8 cellular contexts compared by ENCODE assay signal in the genomic region with DNA sequence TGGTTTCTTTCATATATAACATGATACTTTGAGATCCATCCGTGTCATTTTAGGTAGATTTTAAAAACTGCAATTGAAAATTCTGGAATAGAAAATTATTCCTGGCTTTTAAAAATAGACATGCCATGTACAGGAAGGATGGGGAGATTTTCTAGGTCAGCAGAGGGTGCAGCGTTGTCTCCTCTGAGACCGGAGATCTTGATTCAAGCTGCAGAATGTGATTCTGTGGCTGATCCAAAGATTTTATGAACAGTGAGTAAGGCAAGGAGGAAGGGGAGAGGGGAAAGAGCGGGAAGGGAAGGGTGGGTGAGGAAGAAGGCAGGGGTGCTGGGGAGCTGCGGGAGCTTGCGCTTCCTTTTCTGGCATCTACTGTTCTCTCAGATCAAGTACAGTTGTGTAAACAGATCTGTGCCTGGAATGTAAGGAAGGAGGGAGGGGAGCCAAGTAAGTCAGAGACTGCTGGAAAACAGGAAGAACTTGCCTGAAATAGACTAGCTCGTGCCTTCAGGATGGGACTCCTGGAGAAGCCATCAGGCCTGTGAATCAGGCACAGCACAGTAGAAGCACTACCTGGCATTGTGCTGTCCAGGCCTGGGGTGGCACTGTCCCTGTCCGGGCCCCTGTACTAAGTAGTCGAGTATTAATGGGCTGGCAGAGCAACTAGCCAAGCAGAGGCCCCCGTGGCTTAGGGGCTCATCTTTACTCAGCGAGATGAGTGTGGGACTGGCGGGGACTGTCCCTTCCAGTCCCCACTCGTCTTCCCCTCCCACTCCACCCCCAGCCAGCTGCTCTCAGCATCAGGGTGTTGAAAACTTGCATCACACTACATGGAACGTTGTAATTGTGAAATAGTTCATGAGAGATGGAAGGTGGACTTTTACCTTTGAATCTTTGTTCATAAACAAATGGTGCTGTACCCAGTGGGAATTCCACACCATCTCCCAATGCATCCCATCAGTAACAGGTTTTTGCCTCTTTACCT.
A peak's percentile ranks its signal among the peaks of the same experiment; 100 is the strongest.
DNase-seq lines count a peak whose midpoint lies in the region; ATAC-seq and TF ChIP-seq lines count a peak whose summit lies in the region.

No MANE protein-coding gene starts in this region.

- no peak overlapping the region for H3K56ac ChIP-seq in IMR-90 (ENCODE audit: extremely low read depth, insufficient read depth, low read length)

- peak overlapping the region; percentile 64 to 84; a peak in 3 of 4 replicates for H4K8ac ChIP-seq in IMR-90 (ENCODE audit: low read depth in 2 of 2, low read length in 2 of 2)

- H3K4ac ChIP-seq in IMR-90 (ENCODE audit: low read depth, low read length), result peak overlapping the region; percentile 32

- TF ChIP-seq RAD21 in IMR-90 (IDR thresholded peaks at IDR 0.05; ENCODE audit: low read length), result no peak

- TF ChIP-seq CTCF in IMR-90 (conservative IDR thresholded peaks at IDR 0.05; ENCODE audit: low read depth, low read length) (no peak), stomach (IDR thresholded peaks at IDR 0.05) (no peak)

- CTCF ChIA-PET in IMR-90 (lab: Yijun Ruan, JAX), result no interaction called here

- 21% methylated on average over 3 of the region's 14 CpGs; no CpG with 5 or more reads in 1 of the 2 experiments for WGBS in IMR-90 (ENCODE audit: extremely low coverage in 2 of 2, insufficient read length in 1 of 2), 2 experiments
- WGBS in stomach, 5 donors, result 26 to 42% (median 31%) methylated on average over 14 of the region's 14 CpGs

- H2BK15ac ChIP-seq in IMR-90 (ENCODE audit: low read depth, low read length), result peak overlapping the region; percentile 12; the same call in 2 of the 3 replicates

- no TSS peak for BruUV-seq in IMR-90 (replicated peaks; lab: Mats Ljungman, UMichigan)

- intact Hi-C loops in IMR-90 (cut with micrococcal nuclease) (no loop called here), stomach (cut with DNase I; ENCODE audit: low total_unique reads) (no loop called here)

- peak; percentile 71 for DNase-seq in ELF-1 (ENCODE audit: low read depth, low spot score)
- peak; percentile 81 for DNase-seq in IMR-90
- DNase-seq in cerebellum (ENCODE audit: low spot score), result peak; percentile 25
- no peak for DNase-seq in stomach
- no peak for DNase-seq in amniotic stem cell (lab: John Stamatoyannopoulos, UW)
- no peak for DNase-seq in MV-4-11 (lab: John Stamatoyannopoulos, UW)

- peak overlapping the region; percentile 3; the same call in 1 of the 2 replicates for H3K9ac ChIP-seq in IMR-90 (ENCODE audit: low read depth, low read length)
- no peak overlapping the region for H3K9ac ChIP-seq in mucosa of rectum (ENCODE audit: low read depth in 1 of 2, low read length in 2 of 2)

- H3K14ac ChIP-seq in IMR-90 (replicated peaks; ENCODE audit: low read depth, low read length), result 0 out of 2 replicates have a peak overlapping the region, but pooled peaks have one; percentile 15

- H3K4me1 ChIP-seq in IMR-90 (ENCODE audit: control insufficient read depth, insufficient read depth, low read length), result peaks cover 6% of the 10 kb centered on the region
- peaks cover 4 to 8% of the 10 kb centered on the region in 2 donors for H3K4me1 ChIP-seq in mucosa of rectum (ENCODE audit: control insufficient read depth in 2 of 2, insufficient read depth in 2 of 2, low read length in 2 of 2)
- peaks cover 7 to 29% (median 19%) of the 10 kb centered on the region in 4 donors for H3K4me1 ChIP-seq in stomach

- no peaks in the 10 kb centered on the region for H3K79me1 ChIP-seq in IMR-90 (ENCODE audit: low read depth in 1 of 2, low read length in 2 of 2)

- in situ Hi-C loops in IMR-90 (cut with MboI; ENCODE audit: low sequenced_read_pairs), result no loop called here

- peak overlapping the region; percentile 31; the same call in 1 of the 2 replicates for H3K27ac ChIP-seq in IMR-90 (ENCODE audit: insufficient read depth, low read length)
- H3K27ac ChIP-seq in mucosa of rectum (ENCODE audit: low read depth in 2 of 2, low read length in 2 of 2), result peak overlapping the region; percentile 44 to 60
- peak overlapping the region; percentile 2 to 87 (median 75) for H3K27ac ChIP-seq in stomach

- H3K18ac ChIP-seq in IMR-90 (ENCODE audit: low read depth, low read length), result peak overlapping the region; percentile 44; the same call in 1 of the 2 replicates

- TF ChIP-seq EP300 in stomach (IDR thresholded peaks at IDR 0.05), result no peak

- no peaks in the 10 kb centered on the region for H4K20me1 ChIP-seq in IMR-90 (ENCODE audit: insufficient read depth, low read length)

- H2BK5ac ChIP-seq in IMR-90 (ENCODE audit: low read depth, low read length, poor library complexity, severe bottlenecking), result no peak overlapping the region

- H3K23ac ChIP-seq in IMR-90 (ENCODE audit: low read depth, low read length), result 0 out of 2 replicates have a peak overlapping the region, but pooled peaks have one; percentile 3

- H3K4me3 ChIP-seq in IMR-90 (ENCODE audit: insufficient read depth, low read depth, low read length) (no peak overlapping the region), mucosa of rectum (ENCODE audit: low read length in 2 of 2) (peak overlapping the region in 1 of 2 donors; percentile 7), stomach (no peak overlapping the region)

- POLR2A ChIA-PET in IMR-90 (lab: Charles Lee; ENCODE audit: unreplicated experiment), result no interaction called here

- peak overlapping the region; percentile 51 for H2BK20ac ChIP-seq in IMR-90 (ENCODE audit: low read depth, low read length)

- no peaks in the 10 kb centered on the region for H3K9me3 ChIP-seq in IMR-90 (ENCODE audit: control insufficient read depth, insufficient read depth, low read length)
- no peaks in the 10 kb centered on the region for H3K9me3 ChIP-seq in mucosa of rectum (ENCODE audit: control insufficient read depth in 2 of 2, low read length in 2 of 2)
- H3K9me3 ChIP-seq in stomach, result no peaks in the 10 kb centered on the region

- H3K9me1 ChIP-seq in IMR-90 (ENCODE audit: insufficient read depth, low read length), result no peaks in the 10 kb centered on the region

- H2AK9ac ChIP-seq in IMR-90 (replicated peaks; ENCODE audit: low read depth, low read length, poor library complexity), result no peak overlapping the region

- peak overlapping the region; percentile 74; the same call in 1 of the 2 replicates for H4K5ac ChIP-seq in IMR-90 (ENCODE audit: low read depth, low read length)

- peak overlapping the region; percentile 53 for H2BK120ac ChIP-seq in IMR-90 (ENCODE audit: low read depth, low read length)

- 0 out of 2 replicates have a peak overlapping the region, but pooled peaks have one; percentile 11 for H2AK5ac ChIP-seq in IMR-90 (ENCODE audit: low read depth, low read length)

- H2AFZ ChIP-seq in IMR-90 (replicated peaks; ENCODE audit: low read length, poor library complexity), result peak overlapping the region; percentile 82

- dilution Hi-C loops in IMR-90 (cut with HindIII; ENCODE audit: low sequenced_read_pairs, unreplicated experiment), result no loop called here

- H3K4me2 ChIP-seq in IMR-90 (ENCODE audit: low read depth, low read length), result peak overlapping the region; percentile 46; the same call in 1 of the 2 replicates

- peak overlapping the region; percentile 74 for H4K91ac ChIP-seq in IMR-90 (ENCODE audit: insufficient read depth, low read depth, low read length)

- ATAC-seq in IMR-90 (ENCODE audit: low read depth) (peak; percentile 90), HG02763 (IDR thresholded peaks at IDR 0.05; ENCODE audit: unreplicated experiment) (no peak)

- H3K36me3 ChIP-seq in IMR-90 (ENCODE audit: control insufficient read depth, insufficient read depth, low read length) (no peaks in the 10 kb centered on the region), mucosa of rectum (ENCODE audit: control insufficient read depth in 2 of 2, insufficient read depth in 2 of 2, low read length in 2 of 2) (no peaks in the 10 kb centered on the region), stomach (no peaks in the 10 kb centered on the region)

- TF ChIP-seq POLR2A in IMR-90 (IDR thresholded peaks at IDR 0.05; ENCODE audit: low read depth, low read length) (no peak), stomach (IDR thresholded peaks at IDR 0.05) (no peak)

- peaks cover 7% of the 10 kb centered on the region; the same call in 1 of the 2 replicates for H3K27me3 ChIP-seq in IMR-90 (ENCODE audit: control insufficient read depth, insufficient read depth, low read length)
- no peaks in the 10 kb centered on the region for H3K27me3 ChIP-seq in mucosa of rectum (ENCODE audit: control insufficient read depth in 2 of 2, insufficient read depth in 2 of 2, low read length in 2 of 2)
- no peaks in the 10 kb centered on the region for H3K27me3 ChIP-seq in stomach

TF ChIP-seq in IMR-90, 13 proteins besides CTCF, POLR2A, EP300 and RAD21:
- TF ChIP-seq SMC3 (IDR thresholded peaks at IDR 0.05; ENCODE audit: low read depth, low read length) (no peak), CEBPB (IDR thresholded peaks at IDR 0.05; ENCODE audit: low read depth, low read length) (peak; percentile 67)

Comparison
In these comparisons a context has a peak if more than half of its experiments do, and no peak if none do; other contexts are left out.
1. DNase-seq: peak in ELF-1 (single experiment), IMR-90 (single experiment) and cerebellum (single experiment); none in stomach (single experiment), amniotic stem cell (single experiment) and MV-4-11 (single experiment).
2. Peak in every context shown above with its lines, with median percentiles within 50 percentile points of each other: H3K27ac ChIP-seq.